Comparison of ENCODE assay signal across 8 cellular contexts in genomic region chr4:113761682-113762060, GRCh38. TPM values are rescaled to one million over a fixed set of nuclear protein-coding genes. Genes with fewer than 3 reads are reported as not detected.
DNase-seq lines count a peak whose midpoint lies in the region; ATAC-seq, FAIRE-seq and TF ChIP-seq lines count a peak whose summit lies in the region.

TSS of gene CAMK2D (minus strand) at chr4:113761738. CDS start at chr4:113761068, 670 bp downstream.

- DNase-seq in NCI-H1105 (lab: John Stamatoyannopoulos, UW) (peak; percentile 34), T-cell (peak; percentile 69 to 88 (median 79)), anterior cingulate cortex (lab: John Stamatoyannopoulos, UW) (peak; percentile 24 to 95 (median 86)), right atrium auricular region (ENCODE audit: low spot score) (peak; percentile 82), psoas muscle (peak; percentile 74 to 93), urothelium cell line (ENCODE audit: low spot score) (peak; percentile 76)

- H3K4me3 ChIP-seq in right atrium auricular region (peak within 1 kb of the TSS; percentile 88 to 89), psoas muscle (peak within 1 kb of the TSS; percentile 88)

- POLR2A ChIA-PET in T-cell (lab: Charles Lee), result interaction anchor here in 1 of 2 donors (0.6 to 1.1 kb wide), 2 partner anchors 10 to 83 kb away, joined by 3 to 4 read pairs; no protein-coding TSS in a partner anchor

- peaks cover 5% of the 10 kb centered on the region for H3K36me3 Mint-ChIP-seq in T-cell

- FAIRE-seq in urothelium cell line (lab: Jason Lieb, UNC), result peak; percentile 92

- H3K4me1 Mint-ChIP-seq in T-cell, result peaks cover 36 to 41% (median 41%) of the 10 kb centered on the region in 3 donors

- no peaks in the 10 kb centered on the region for H3K36me3 ChIP-seq in right atrium auricular region
- peaks cover 0 to 14% of the 10 kb centered on the region in 2 donors for H3K36me3 ChIP-seq in psoas muscle (ENCODE audit: insufficient read depth in 1 of 2, low read depth in 1 of 2)

- peak within 1 kb of the TSS; percentile 99 for H3K27ac Mint-ChIP-seq in T-cell

- peak within 1 kb of the TSS; percentile 88 to 98 (median 93) for H3K4me3 Mint-ChIP-seq in T-cell

- H3K27me3 ChIP-seq in right atrium auricular region (no peaks in the 10 kb centered on the region), psoas muscle (ENCODE audit: insufficient read depth in 3 of 3, low read length in 2 of 3) (no peaks in the 10 kb centered on the region)

- H3K9me3 ChIP-seq in right atrium auricular region, result no peaks in the 10 kb centered on the region
- H3K9me3 ChIP-seq in psoas muscle, result no peaks in the 10 kb centered on the region

- CTCF ChIA-PET in T-cell (lab: Charles Lee), result interaction anchor here in 1 of 2 donors (1.8 kb wide), 1 partner anchor 214 kb away, joined by 8 read pairs; no protein-coding TSS in a partner anchor

- intact Hi-C loops in psoas muscle (cut with DNase I), result loop anchor here (2.0 to 5.0 kb wide), 3 partner anchors 77 to 214 kb away; no protein-coding TSS in a partner anchor

- H3K27me3 Mint-ChIP-seq in T-cell, result no peaks in the 10 kb centered on the region

- H3K9me3 Mint-ChIP-seq in T-cell, result no peaks in the 10 kb centered on the region

- ATAC-seq in HG02642 (IDR thresholded peaks at IDR 0.05; ENCODE audit: poor library complexity, unreplicated experiment) (peak; percentile 56), T-cell (replicated peaks in 1 of 4) (peak; percentile 50 to 67 (median 52)), psoas muscle (peak; percentile 83 to 85 (median 84))

- TF ChIP-seq CTCF in GM12872 (IDR thresholded peaks at IDR 0.05; ENCODE audit: insufficient read depth, low read depth, low read length) (peak; percentile 64), right atrium auricular region (IDR thresholded peaks at IDR 0.05) (peak; percentile 36 to 84), psoas muscle (IDR thresholded peaks at IDR 0.05) (peak; percentile 42)

- whole genome bisulfite sequencing in psoas muscle, 3 donors, result 0% methylated on average over 16 to 30 of the region's 30 CpGs

- H3K27ac ChIP-seq in right atrium auricular region (peak within 1 kb of the TSS; percentile 99), psoas muscle (peak within 1 kb of the TSS; percentile 97)

- H3K4me1 ChIP-seq in right atrium auricular region (peaks cover 0 to 30% of the 10 kb centered on the region in 2 donors), psoas muscle (peaks cover 28% of the 10 kb centered on the region)

RNA-seq across cellular contexts. Expression of gene CAMK2D, which starts in this region (rescaled TPM):
- total RNA-seq in T-cell (10 to 100 TPM; 30.9 to 36.2 (median 35.4) TPM), right atrium auricular region (100 to 1,000 TPM; 132 to 187 TPM), psoas muscle (100 to 1,000 TPM in 3 of 4 donors, 10 to 100 TPM in 1; 83.8 to 183 (median 145) TPM)
- polyA plus RNA-seq in psoas muscle, result 10 to 100 TPM; 41.2 to 53.9 (median 44.1) TPM

Comparison
In these comparisons a context has a peak if more than half of its experiments do, and no peak if none do; other contexts are left out.
1. Peak in every context shown above with its lines: DNase-seq, ATAC-seq, H3K4me3 ChIP-seq and H3K27ac ChIP-seq.
2. DNase-seq: peak in every context shown above with its lines; median percentile 86 in anterior cingulate cortex; 84 in psoas muscle; 82 in right atrium auricular region; 79 in T-cell; 76 in urothelium cell line; 34 in NCI-H1105.